Comparison of ENCODE assay signal across 12 cellular contexts in the genomic region with DNA sequence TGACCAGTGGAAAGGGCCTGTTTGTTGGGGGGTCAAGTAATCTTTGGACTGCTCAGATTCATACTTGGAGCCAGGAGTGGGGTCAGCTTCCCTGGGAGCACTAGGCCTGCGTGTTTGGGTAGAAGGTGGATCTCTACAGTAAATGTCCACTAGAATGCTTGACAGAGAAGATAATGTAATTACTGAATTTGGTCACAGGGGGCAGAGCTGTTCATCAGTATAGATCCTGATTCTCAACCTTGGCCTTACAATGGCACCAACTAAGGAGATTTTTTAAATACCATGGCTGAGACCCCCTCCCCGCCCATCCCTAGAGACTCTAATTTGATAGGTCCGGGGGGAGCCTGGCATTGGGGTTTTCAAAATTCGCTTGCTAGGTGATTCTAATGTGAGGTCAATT.
DNase-seq lines count a peak whose midpoint lies in the region; ATAC-seq and TF ChIP-seq lines count a peak whose summit lies in the region.
"Had no signal": no experiment of that assay in that cellular context is flagged by ENCODE, and none has a peak within 500 bp of the region (broad histone marks: within the 10 kb centered on the region; RNA-seq: fewer than 3 reads in every experiment).

No MANE protein-coding gene starts in this region.

- H3K27ac Mint-ChIP-seq in activated naive CD8-positive, alpha-beta T cell treated with anti-CD3 and anti-CD28 coated beads, Interleukin-2, amount 50 U/mL, for 24 hours, result no peak overlapping the region
- H3K27ac Mint-ChIP-seq: T-helper 1 cell treated with Interleukin-12 subunit alpha and Interleukin-12 subunit beta and Interleukin-4 antibody, amounts not matched to agents 30 μg/mL and 1 μg/mL, for 36 hours had no signal

- H3K27me3 ChIP-seq in WERI-Rb-1 (ENCODE audit: insufficient read depth, low read depth, severe bottlenecking) (no peaks in the 10 kb centered on the region), liver (ENCODE audit: control insufficient read depth in 4 of 4, insufficient read depth in 4 of 4, low read length in 3 of 4) (no peaks in the 10 kb centered on the region)

- H3K36me3 Mint-ChIP-seq in activated naive CD8-positive, alpha-beta T cell treated with anti-CD3 and anti-CD28 coated beads, Interleukin-2, amount 50 U/mL, for 24 hours (ENCODE audit: low read depth), result no peaks in the 10 kb centered on the region
- no peaks in the 10 kb centered on the region for H3K36me3 Mint-ChIP-seq in activated T-cell treated with anti-CD3 and anti-CD28 coated beads, Interleukin-2, amount 50 U/mL, for 4 hours (ENCODE audit: insufficient read depth)

- H3K9me3 Mint-ChIP-seq in activated naive CD8-positive, alpha-beta T cell treated with anti-CD3 and anti-CD28 coated beads, Interleukin-2, amount 50 U/mL, for 24 hours, result peaks cover 4% of the 10 kb centered on the region
- no peaks in the 10 kb centered on the region for H3K9me3 Mint-ChIP-seq in activated T-cell treated with anti-CD3 and anti-CD28 coated beads, Interleukin-2, amount 50 U/mL, for 4 hours
- H3K9me3 Mint-ChIP-seq: T-helper 1 cell treated with Interleukin-12 subunit alpha and Interleukin-12 subunit beta and Interleukin-4 antibody, amounts not matched to agents 30 μg/mL and 1 μg/mL, for 36 hours had no signal

- H3K9ac ChIP-seq in liver (ENCODE audit: low read depth in 1 of 2, low read length in 2 of 2), result no peak overlapping the region

- H3K4me3 Mint-ChIP-seq in activated naive CD8-positive, alpha-beta T cell treated with anti-CD3 and anti-CD28 coated beads, Interleukin-2, amount 50 U/mL, for 24 hours, result no peak overlapping the region
- H3K4me3 Mint-ChIP-seq in activated T-cell treated with anti-CD3 and anti-CD28 coated beads, Interleukin-2, amount 50 U/mL, for 4 hours, result no peak overlapping the region
- H3K4me3 Mint-ChIP-seq: T-helper 1 cell treated with Interleukin-12 subunit alpha and Interleukin-12 subunit beta and Interleukin-4 antibody, amounts not matched to agents 30 μg/mL and 1 μg/mL, for 36 hours had no signal

- peak in 1 of 2 donors; percentile 47 for TF ChIP-seq RAD21 in liver (IDR thresholded peaks at IDR 0.05)

- 91% methylated on average over 4 of the region's 4 CpGs for WGBS in liver

- H3K36me3 ChIP-seq in WERI-Rb-1 (no peaks in the 10 kb centered on the region), liver (ENCODE audit: control insufficient read depth in 4 of 4, insufficient read depth in 3 of 4, low read depth in 1 of 4, low read length in 3 of 4) (no peaks in the 10 kb centered on the region)

- H3K4me3 ChIP-seq in HFF-Myc (replicated peaks; ENCODE audit: low read depth, low read length) (no peak overlapping the region), WERI-Rb-1 (ENCODE audit: low read depth, low read length) (no peak overlapping the region), liver (ENCODE audit: low read depth in 1 of 3, low read length in 3 of 3) (no peak overlapping the region)

- ATAC-seq in activated naive CD8-positive, alpha-beta T cell treated with anti-CD3 and anti-CD28 coated beads, Interleukin-2, amount 50 U/mL, for 24 hours, result no peak
- no peak for ATAC-seq in activated T-cell treated with anti-CD3 and anti-CD28 coated beads, Interleukin-2, amount 50 U/mL, for 4 hours

- TF ChIP-seq CTCF in HFF-Myc (IDR thresholded peaks at IDR 0.05; ENCODE audit: low read depth, low read length, missing control alignments) (peak; percentile 25), WERI-Rb-1 (IDR thresholded peaks at IDR 0.05; ENCODE audit: low read depth, low read length) (peak; percentile 27; the same call in 1 of the 2 replicates), liver (IDR thresholded peaks at IDR 0.05; ENCODE audit: low read depth, low read length, missing input control) (peak; percentile 18)

- DNase-seq in DMS53 (lab: John Stamatoyannopoulos, UW) (peak; percentile 61), HFF-Myc (ENCODE audit: extremely low read depth, low read depth) (no peak), WERI-Rb-1 (no peak), Ammon's horn (ENCODE audit: low spot score) (no peak)
- DNase-seq in activated naive CD8-positive, alpha-beta T cell treated with anti-CD3 and anti-CD28 coated beads, Interleukin-2, amount 50 U/mL, for 24 hours, result no peak
- no peak for DNase-seq in activated T-cell treated with anti-CD3 and anti-CD28 coated beads, Interleukin-2, amount 50 U/mL, for 4 hours
- DNase-seq in stimulated activated CD4-positive, alpha-beta T cell treated with anti-CD3 and anti-CD28 coated beads, Interleukin-4, amount 100 ng/mL, for 24 hours, result no peak
- DNase-seq: aorta, DMS153, kidney had no signal

- H3K4me1 ChIP-seq in liver (ENCODE audit: control insufficient read depth in 4 of 4, insufficient read depth in 4 of 4, low read length in 3 of 4), result no peaks in the 10 kb centered on the region

- no peaks in the 10 kb centered on the region for H3K27me3 Mint-ChIP-seq in activated naive CD8-positive, alpha-beta T cell treated with anti-CD3 and anti-CD28 coated beads, Interleukin-2, amount 50 U/mL, for 24 hours
- peaks cover 6% of the 10 kb centered on the region for H3K27me3 Mint-ChIP-seq in activated T-cell treated with anti-CD3 and anti-CD28 coated beads, Interleukin-2, amount 50 U/mL, for 4 hours (ENCODE audit: low read depth)

- H3K4me1 Mint-ChIP-seq in activated naive CD8-positive, alpha-beta T cell treated with anti-CD3 and anti-CD28 coated beads, Interleukin-2, amount 50 U/mL, for 24 hours, result no peaks in the 10 kb centered on the region
- no peaks in the 10 kb centered on the region for H3K4me1 Mint-ChIP-seq in activated T-cell treated with anti-CD3 and anti-CD28 coated beads, Interleukin-2, amount 50 U/mL, for 4 hours (ENCODE audit: low read depth)

- H3K27ac ChIP-seq in WERI-Rb-1 (no peak overlapping the region), liver (ENCODE audit: low read depth in 1 of 2, low read length in 2 of 2) (no peak overlapping the region)

- H3K9me3 ChIP-seq in WERI-Rb-1 (ENCODE audit: severe bottlenecking) (no peaks in the 10 kb centered on the region), liver (ENCODE audit: control insufficient read depth in 4 of 4, low read length in 3 of 4) (no peaks in the 10 kb centered on the region)

TF ChIP-seq in liver, 16 proteins besides CTCF, POLR2A, EP300 and RAD21:
- TF ChIP-seq ATF3 (IDR thresholded peaks at IDR 0.05) (no peak), GABPA (IDR thresholded peaks at IDR 0.05 in 1 of 2, conservative IDR thresholded peaks at IDR 0.05 in 1 of 2) (no peak)
- TF ChIP-seq, protein P1, sequence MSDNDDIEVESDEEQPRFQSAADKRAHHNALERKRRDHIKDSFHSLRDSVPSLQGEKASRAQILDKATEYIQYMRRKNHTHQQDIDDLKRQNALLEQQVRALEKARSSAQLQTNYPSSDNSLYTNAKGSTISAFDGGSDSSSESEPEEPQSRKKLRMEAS (IDR thresholded peaks at IDR 0.05), result no peak
TF ChIP-seq in liver: peak in this region for 0.
